1 cellular context compared by ENCODE assay signal in genomic region chr3:195886181-195887141, GRCh38.
TF ChIP-seq lines count a peak whose summit lies in the region.

No MANE protein-coding gene starts in this region.

TF ChIP-seq in GM23338, 12 proteins besides CTCF, POLR2A, EP300 and RAD21 (continued from another document):
- no peak for TF ChIP-seq ZNF462 (CRISPR knock-in tag; IDR thresholded peaks at IDR 0.05)
- TF ChIP-seq POLR2AphosphoS5 (IDR thresholded peaks at IDR 0.05; ENCODE audit: low read depth): no peak
- no peak for TF ChIP-seq REST (IDR thresholded peaks at IDR 0.05; ENCODE audit: unreplicated experiment)
- TF ChIP-seq EZH2 (IDR thresholded peaks at IDR 0.05; ENCODE audit: low read depth, unreplicated experiment): no peak
TF ChIP-seq in GM23338: peak in this region for 0.
